Comparison of ENCODE assay signal across 1 cellular context in the genomic region with DNA sequence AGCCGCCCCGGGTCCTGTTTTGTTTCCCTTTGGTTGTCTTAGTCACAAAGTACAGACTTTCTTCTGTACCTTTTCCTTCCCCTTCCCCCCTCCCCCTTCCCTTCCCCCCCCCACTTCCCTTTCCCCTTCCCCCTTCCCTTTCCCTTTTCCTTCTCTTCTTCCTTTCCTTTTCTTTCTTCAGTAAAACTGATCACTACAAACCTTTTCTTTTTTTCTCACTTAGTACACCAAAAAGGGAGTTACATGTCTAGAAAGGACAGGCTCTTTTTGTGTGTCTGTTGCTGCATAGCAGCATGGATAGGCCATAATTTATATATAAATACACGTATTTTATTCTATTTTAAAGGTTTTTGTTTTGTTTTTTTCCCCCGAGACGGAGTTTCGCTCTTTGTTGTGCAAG.
TF ChIP-seq lines count a peak whose summit lies in the region.

No MANE protein-coding gene starts in this region.

TF ChIP-seq in GM12891, 5 proteins besides CTCF, POLR2A, EP300 and RAD21:
- no peak for TF ChIP-seq POLR2AphosphoS5 (IDR thresholded peaks at IDR 0.05; ENCODE audit: low read depth, low read length)
- TF ChIP-seq SPI1 (IDR thresholded peaks at IDR 0.05; ENCODE audit: low read depth, low read length) = no peak
- TF ChIP-seq POU2F2 (IDR thresholded peaks at IDR 0.05; ENCODE audit: low read depth, low read length) = no peak
TF ChIP-seq in GM12891: peak in this region for 0.
